8 cellular contexts compared by ENCODE assay signal in the genomic region with DNA sequence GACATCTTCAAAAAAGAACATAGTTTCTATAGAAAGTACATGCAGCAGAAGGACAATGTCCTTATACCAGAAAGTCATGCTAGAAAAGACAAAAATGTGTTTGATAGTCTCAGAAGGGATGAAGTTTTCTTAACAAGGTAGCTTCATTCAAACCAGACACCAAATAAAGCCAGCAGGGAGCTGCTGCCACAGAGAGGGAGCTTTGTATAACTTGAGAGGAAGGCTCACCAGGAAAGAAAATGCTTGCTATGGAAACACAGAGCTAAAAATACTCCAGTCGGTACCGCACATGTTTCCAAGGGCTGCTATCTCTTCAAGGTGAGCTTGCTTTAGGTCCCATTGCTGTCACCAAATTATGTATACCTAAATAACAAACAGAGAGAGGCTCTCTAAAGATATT.
DNase-seq lines count a peak whose midpoint lies in the region; ATAC-seq, FAIRE-seq and TF ChIP-seq lines count a peak whose summit lies in the region.

No MANE protein-coding gene starts in this region.

- TF ChIP-seq CTCF in Peyer's patch (IDR thresholded peaks at IDR 0.05) (no peak), transverse colon (IDR thresholded peaks at IDR 0.05) (no peak), omental fat pad (IDR thresholded peaks at IDR 0.05) (no peak)

- TF ChIP-seq POLR2A in Peyer's patch (IDR thresholded peaks at IDR 0.05) (no peak), transverse colon (IDR thresholded peaks at IDR 0.05) (no peak), GM12891 (IDR thresholded peaks at IDR 0.05; ENCODE audit: low read depth, low read length) (no peak)

- in situ Hi-C loops in transverse colon (cut with MboI; ENCODE audit: low pct_ligation_motif_present in 1 of 4, low pct_unique_long_range_greater_than_20kb in 1 of 4, low sequenced_read_pairs in 3 of 4) = no loop called here

- FAIRE-seq in GM12891 (lab: Jason Lieb, UNC) = no peak

- H3K4me1 ChIP-seq in Peyer's patch = no peaks in the 10 kb centered on the region
- H3K4me1 ChIP-seq in transverse colon = peaks cover 0 to 3% (median 0%) of the 10 kb centered on the region in 4 donors

- WGBS in transverse colon (ENCODE audit: low coverage in 1 of 2), 2 donors = 64 to 68% methylated on average over 2 of the region's 2 CpGs

- ATAC-seq in GM18498 (IDR thresholded peaks at IDR 0.05; ENCODE audit: unreplicated experiment) (peak; percentile 27), omental fat pad (ENCODE audit: low FRiP score) (no peak)

- no peak for TF ChIP-seq EP300 in transverse colon (IDR thresholded peaks at IDR 0.05; ENCODE audit: low read depth)

- intact Hi-C loops in transverse colon (cut with DNase I; ENCODE audit: low total_unique reads) = no loop called here

- peak overlapping the region in 3 of 4 donors; percentile 2 to 10 (median 7) for H3K4me3 ChIP-seq in Peyer's patch
- no peak overlapping the region for H3K4me3 ChIP-seq in transverse colon

- H3K9me3 ChIP-seq in Peyer's patch = no peaks in the 10 kb centered on the region
- peaks cover 4 to 5% of the 10 kb centered on the region in 2 donors for H3K9me3 ChIP-seq in transverse colon

- H3K27me3 ChIP-seq in Peyer's patch (no peaks in the 10 kb centered on the region), transverse colon (no peaks in the 10 kb centered on the region)

- H3K36me3 ChIP-seq in Peyer's patch (no peaks in the 10 kb centered on the region), transverse colon (no peaks in the 10 kb centered on the region)

- DNase-seq in HCEC 1CT (peak; percentile 11), Peyer's patch (no peak), kidney tubule cell (ENCODE audit: low spot score) (peak; percentile 8), NCI-H2196 (lab: John Stamatoyannopoulos, UW; ENCODE audit: unreplicated experiment) (no peak), transverse colon (no peak), omental fat pad (ENCODE audit: low spot score) (no peak), GM12891 (ENCODE audit: insufficient read length, low spot score) (no peak)

- H3K27ac ChIP-seq in Peyer's patch (no peak overlapping the region), transverse colon (no peak overlapping the region)

TF ChIP-seq in GM12891, 5 proteins besides CTCF, POLR2A, EP300 and RAD21:
- TF ChIP-seq POU2F2 (IDR thresholded peaks at IDR 0.05; ENCODE audit: low read depth, low read length) (no peak), PAX5 (IDR thresholded peaks at IDR 0.05; ENCODE audit: insufficient read depth, low read length, severe bottlenecking) (no peak), SPI1 (IDR thresholded peaks at IDR 0.05; ENCODE audit: low read depth, low read length) (no peak), TAF1 (IDR thresholded peaks at IDR 0.05; ENCODE audit: low read depth, low read length) (no peak), POLR2AphosphoS5 (IDR thresholded peaks at IDR 0.05; ENCODE audit: low read depth, low read length) (no peak)
TF ChIP-seq in GM12891: peak in this region for 0.

Comparison
In these comparisons a context has a peak if more than half of its experiments do, and no peak if none do; other contexts are left out.
1. DNase-seq: peak in HCEC 1CT (single experiment) and kidney tubule cell (single experiment); none in Peyer's patch (0 of 3), NCI-H2196 (single experiment), transverse colon (single experiment), omental fat pad (single experiment) and GM12891 (single experiment).
2. H3K4me3 ChIP-seq: peak in Peyer's patch (3 of 4); none in transverse colon (0 of 4).